24 cellular contexts compared by ENCODE assay signal in genomic region chr19:31470229-31470939, GRCh38.
"Had no signal": no experiment of that assay in that cellular context is flagged by ENCODE, and none has a peak within 500 bp of the region (broad histone marks: within the 10 kb centered on the region; RNA-seq: fewer than 3 reads in every experiment).

No MANE protein-coding gene starts in this region.

- H3K9me3 Mint-ChIP-seq: activated naive CD4-positive, alpha-beta T cell treated with anti-CD3 and anti-CD28 coated beads for 36 hours; activated naive CD4-positive, alpha-beta T cell treated with anti-CD3 and anti-CD28 coated beads, Interleukin-2, amount 50 U/mL, for 72 hours; activated T-cell treated with anti-CD3 and anti-CD28 coated beads, Interleukin-2, amount 50 U/mL, for 4 hours; activated T-helper 1 cell treated with anti-CD3 and anti-CD28 coated beads, Interleukin-12 subunit alpha, Interleukin-12 subunit beta, Interleukin-2, Interleukin-4 antibody, amounts not matched to agents 30 ng/mL and 10 ng/mL and 1 ng/mL, durations not matched to agents 14 hours and 24 hours and 36 hours had no signal

- H3K27ac Mint-ChIP-seq: activated naive CD4-positive, alpha-beta T cell treated with anti-CD3 and anti-CD28 coated beads for 36 hours; activated naive CD4-positive, alpha-beta T cell treated with anti-CD3 and anti-CD28 coated beads, Interleukin-2, amount 50 U/mL, for 72 hours; activated T-helper 1 cell treated with anti-CD3 and anti-CD28 coated beads, Interleukin-12 subunit alpha, Interleukin-12 subunit beta, Interleukin-2, Interleukin-4 antibody, amounts not matched to agents 30 ng/mL and 10 ng/mL and 1 ng/mL, durations not matched to agents 14 hours and 24 hours and 36 hours had no signal

- DNase-seq: activated CD4-positive, alpha-beta T cell treated with anti-CD3 and anti-CD28 coated beads for 1 hour; activated CD4-positive, alpha-beta T cell treated with anti-CD3 and anti-CD28 coated beads for 48 hours; activated CD4-positive, alpha-beta T cell treated with anti-CD3 and anti-CD28 coated beads, Interleukin-2, amount 50 U/mL, for 4 hours; activated CD4-positive, CD25-positive, alpha-beta regulatory T cell; activated CD8-positive, alpha-beta memory T cell treated with anti-CD3 and anti-CD28 coated beads, Interleukin-2, amount 50 U/mL, for 4 hours; activated gamma-delta T cell treated with Interleukin-2 at 50 U/mL for 16 hours; activated naive CD4-positive, alpha-beta T cell treated with anti-CD3 and anti-CD28 coated beads for 36 hours; activated T-cell treated with anti-CD3 and anti-CD28 coated beads for 4 hours; activated T-cell treated with anti-CD3 and anti-CD28 coated beads, Interleukin-2, amount 50 U/mL, for 4 hours; adrenal gland; body of pancreas; NCI-H1092; NCI-H1436 treated with DMSO at 0.1 percent for 48 hours; NCI-H1694 treated with DMSO at 0.1 percent for 48 hours; NCI-H2029 treated with DMSO at 0.1 percent for 48 hours; NCI-H2107; NCI-H2171; NCI-H510A; PC-9; Right ventricle myocardium superior; T1000; WERI-Rb-1 had no signal

- H3K4me3 Mint-ChIP-seq: activated naive CD4-positive, alpha-beta T cell treated with anti-CD3 and anti-CD28 coated beads for 36 hours; activated T-cell treated with anti-CD3 and anti-CD28 coated beads, Interleukin-2, amount 50 U/mL, for 4 hours; activated T-helper 1 cell treated with anti-CD3 and anti-CD28 coated beads, Interleukin-12 subunit alpha, Interleukin-12 subunit beta, Interleukin-2, Interleukin-4 antibody, amounts not matched to agents 30 ng/mL and 10 ng/mL and 1 ng/mL, durations not matched to agents 14 hours and 24 hours and 36 hours had no signal

- ATAC-seq: activated naive CD4-positive, alpha-beta T cell treated with anti-CD3 and anti-CD28 coated beads, Interleukin-2, amount 50 U/mL, for 72 hours; activated T-cell treated with anti-CD3 and anti-CD28 coated beads, Interleukin-2, amount 50 U/mL, for 4 hours; body of pancreas had no signal

- H3K36me3 Mint-ChIP-seq: activated naive CD4-positive, alpha-beta T cell treated with anti-CD3 and anti-CD28 coated beads, Interleukin-2, amount 50 U/mL, for 72 hours had no signal
